10 cellular contexts compared by ENCODE assay signal in genomic region chr14:69154779-69155178, GRCh38. TPM values are rescaled to one million over a fixed set of nuclear protein-coding genes. Genes with fewer than 3 reads are reported as not detected.
DNase-seq lines count a peak whose midpoint lies in the region; ATAC-seq and TF ChIP-seq lines count a peak whose summit lies in the region.
"Had no signal": no experiment of that assay in that cellular context is flagged by ENCODE, and none has a peak within 500 bp of the region (broad histone marks: within the 10 kb centered on the region; RNA-seq: fewer than 3 reads in every experiment).

No MANE protein-coding gene starts in this region.

- peaks cover 0 to 3% (median 0%) of the 10 kb centered on the region in 5 experiments for H3K9me3 Mint-ChIP-seq in brain
- no peaks in the 10 kb centered on the region for H3K9me3 Mint-ChIP-seq in stimulated activated naive CD8-positive, alpha-beta T cell treated with anti-CD3 and anti-CD28 coated beads, Interleukin-15, amount 100 ng/mL, for 72 hours

- no peaks in the 10 kb centered on the region for H3K36me3 Mint-ChIP-seq in brain

- DNase-seq in Caki2 (ENCODE audit: low read depth) (peak; percentile 33), HuH-7.5 (ENCODE audit: low spot score) (peak; percentile 19), mucosa of gallbladder (ENCODE audit: low spot score) (peak; percentile 23), NCI-H226 (no peak)
- DNase-seq in stimulated activated CD4-positive, alpha-beta T cell treated with anti-CD3 and anti-CD28 coated beads, Interleukin-4, amount 100 ng/mL, for 4 hours, result no peak
- no peak for DNase-seq in activated CD8-positive, alpha-beta memory T cell treated with anti-CD3 and anti-CD28 coated beads, Interleukin-2, amount 50 U/mL, for 4 hours
- no peak for DNase-seq in stimulated activated naive CD8-positive, alpha-beta T cell treated with anti-CD3 and anti-CD28 coated beads, Interleukin-15, amount 100 ng/mL, for 72 hours
- DNase-seq: activated gamma-delta T cell; effector CD8-positive, alpha-beta T cell had no signal

- H3K4me1 Mint-ChIP-seq in brain, result peaks cover 32% of the 10 kb centered on the region
- peaks cover 20% of the 10 kb centered on the region for H3K4me1 Mint-ChIP-seq in stimulated activated naive CD8-positive, alpha-beta T cell treated with anti-CD3 and anti-CD28 coated beads, Interleukin-15, amount 100 ng/mL, for 72 hours

- TF ChIP-seq CTCF in brain (conservative IDR thresholded peaks at IDR 0.05), result no peak

- in situ Hi-C loops in Caki2 (cut with HindIII; ENCODE audit: low pct_unique_long_range_greater_than_20kb, low sequenced_read_pairs), result no loop called here

- H3K4me3 Mint-ChIP-seq in brain, result peak overlapping the region; percentile 55 to 85 (median 70)
- H3K4me3 Mint-ChIP-seq in stimulated activated naive CD8-positive, alpha-beta T cell treated with anti-CD3 and anti-CD28 coated beads, Interleukin-15, amount 100 ng/mL, for 72 hours, result no peak overlapping the region

- H3K27ac Mint-ChIP-seq in brain, result peak overlapping the region in 2 of 5 experiments; percentile 71 to 74
- no peak overlapping the region for H3K27ac Mint-ChIP-seq in stimulated activated naive CD8-positive, alpha-beta T cell treated with anti-CD3 and anti-CD28 coated beads, Interleukin-15, amount 100 ng/mL, for 72 hours

- ATAC-seq in stimulated activated naive CD8-positive, alpha-beta T cell treated with anti-CD3 and anti-CD28 coated beads, Interleukin-15, amount 100 ng/mL, for 72 hours, result no peak

- peaks cover 11% of the 10 kb centered on the region for H3K27me3 Mint-ChIP-seq in brain
- no peaks in the 10 kb centered on the region for H3K27me3 Mint-ChIP-seq in stimulated activated naive CD8-positive, alpha-beta T cell treated with anti-CD3 and anti-CD28 coated beads, Interleukin-15, amount 100 ng/mL, for 72 hours

RNA-seq across cellular contexts. Expression of gene DCAF5, which starts 1.9 kb away (rescaled TPM):
- total RNA-seq in Caki2 (2014; rRNA removed; shearing (Covaris generic); ENCODE audit: low replicate concordance), result 7.8 and 9.0 TPM in 2 replicates
- polyA plus RNA-seq in brain (ENCODE audit: insufficient read depth, low read depth, low replicate concordance), result 39.9 TPM
- 56.4 TPM for total RNA-seq in mucosa of gallbladder

RNA-seq across cellular contexts. Expression of gene EXD2, which starts 36.5 kb away (rescaled TPM):
- total RNA-seq in Caki2 (2014; rRNA removed; shearing (Covaris generic); ENCODE audit: low replicate concordance), result 10.3 and 13.0 TPM in 2 replicates
- 44.0 TPM for polyA plus RNA-seq in brain (ENCODE audit: insufficient read depth, low read depth, low replicate concordance)
- 31.0 TPM for total RNA-seq in mucosa of gallbladder

Comparison
In these comparisons a context has a peak if more than half of its experiments do, and no peak if none do; other contexts are left out.
1. DNase-seq: peak in Caki2 (single experiment), HuH-7.5 (single experiment) and mucosa of gallbladder (single experiment); none in NCI-H226 (single experiment), stimulated activated CD4-positive, alpha-beta T cell treated with anti-CD3 and anti-CD28 coated beads, Interleukin-4, amount 100 ng/mL, for 4 hours (0 of 2), activated CD8-positive, alpha-beta memory T cell treated with anti-CD3 and anti-CD28 coated beads, Interleukin-2, amount 50 U/mL, for 4 hours (single experiment) and stimulated activated naive CD8-positive, alpha-beta T cell treated with anti-CD3 and anti-CD28 coated beads, Interleukin-15, amount 100 ng/mL, for 72 hours (0 of 2).
2. H3K4me3 Mint-ChIP-seq: peak in brain (5 of 5); none in stimulated activated naive CD8-positive, alpha-beta T cell treated with anti-CD3 and anti-CD28 coated beads, Interleukin-15, amount 100 ng/mL, for 72 hours (0 of 2).